22 cellular contexts compared by ENCODE assay signal in genomic region chr22:47032956-47033647, GRCh38.
A peak's percentile ranks its signal among the peaks of the same experiment; 100 is the strongest.
DNase-seq lines count a peak whose midpoint lies in the region; ATAC-seq and TF ChIP-seq lines count a peak whose summit lies in the region.
"Had no signal": no experiment of that assay in that cellular context is flagged by ENCODE, and none has a peak within 500 bp of the region (broad histone marks: within the 10 kb centered on the region; RNA-seq: fewer than 3 reads in every experiment).

No MANE protein-coding gene starts in this region.

- H3K23ac ChIP-seq in neuronal stem cell (ENCODE audit: low read depth, low read length, poor library complexity): no peak overlapping the region

- H2AFZ ChIP-seq in neuronal stem cell (ENCODE audit: low read length): no peak overlapping the region

- TF ChIP-seq CTCF in foreskin keratinocyte (conservative IDR thresholded peaks at IDR 0.05) (no peak), transverse colon (IDR thresholded peaks at IDR 0.05) (no peak)

- no peak overlapping the region for H4K8ac ChIP-seq in neuronal stem cell (ENCODE audit: low read depth, low read length)

- H3K27me3 Mint-ChIP-seq in natural killer cell treated with Interleukin-12 subunit alpha and Interleukin-12 subunit beta and Interleukin-15 and Interleukin-18, amount 100 ng/mL, for 72 hours: no peaks in the 10 kb centered on the region
- H3K27me3 Mint-ChIP-seq: activated CD4-positive, alpha-beta T cell treated with anti-CD3 and anti-CD28 coated beads, Interleukin-2, amount 10 ng/mL, durations not matched to agents 24 days and 14 days had no signal

- H2BK5ac ChIP-seq in neuronal stem cell (ENCODE audit: low read length): no peak overlapping the region

- H3K4me1 ChIP-seq in foreskin keratinocyte (peaks cover 3% of the 10 kb centered on the region), neuronal stem cell (ENCODE audit: control insufficient read depth in 2 of 2, insufficient read depth in 1 of 2, low read depth in 1 of 2, low read length in 2 of 2) (peaks cover 15 to 16% of the 10 kb centered on the region in 2 donors), transverse colon (peaks cover 0 to 39% (median 26%) of the 10 kb centered on the region in 4 donors)
- H3K4me1 ChIP-seq: right lobe of liver had no signal

- no peak overlapping the region for H3K9ac ChIP-seq in neuronal stem cell (ENCODE audit: low read depth, low read length, poor library complexity)

- TF ChIP-seq POLR2A in transverse colon (IDR thresholded peaks at IDR 0.05): no peak

- H3K18ac ChIP-seq in neuronal stem cell (ENCODE audit: low read length): no peak overlapping the region

- H3K4me2 ChIP-seq in neuronal stem cell (ENCODE audit: insufficient read depth, low read length, poor library complexity, severe bottlenecking): no peak overlapping the region

- peak overlapping the region; percentile 76 for H3K14ac ChIP-seq in neuronal stem cell (ENCODE audit: low read length)

- TF ChIP-seq EP300 in transverse colon (IDR thresholded peaks at IDR 0.05; ENCODE audit: low read depth): no peak

- DNase-seq in activated effector memory CD4-positive, alpha-beta T cell treated with anti-CD3 and anti-CD28 coated beads, Interleukin-2, amount 50 U/mL, for 16 hours: peak; percentile 54
- no peak for DNase-seq in activated effector memory CD4-positive, alpha-beta T cell treated with Interleukin-2 at 50 U/mL for 16 hours
- DNase-seq in foreskin keratinocyte: peak; percentile 36 to 60
- no peak for DNase-seq in neuronal stem cell (ENCODE audit: low spot score)
- peak; percentile 53 for DNase-seq in transverse colon
- no peak for DNase-seq in stimulated activated CD4-positive, alpha-beta T cell treated with anti-CD3 and anti-CD28 coated beads, Interleukin-4, amount 100 ng/mL, for 4 hours
- no peak for DNase-seq in natural killer cell treated with Interleukin-12 subunit alpha and Interleukin-12 subunit beta and Interleukin-15 and Interleukin-18, amount 100 ng/mL, for 72 hours (ENCODE audit: low spot score)
- DNase-seq: activated CD4-positive, alpha-beta T cell treated with anti-CD3 and anti-CD28 coated beads, Interleukin-2, amount 10 ng/mL, durations not matched to agents 24 days and 14 days; activated gamma-delta T cell; DMS79; NCI-H1930; NCI-H226; NCI-H82; SIG-M5; stimulated activated naive CD4-positive, alpha-beta T cell; trophoblast cell had no signal

- H4K91ac ChIP-seq in neuronal stem cell (ENCODE audit: low read depth, low read length, poor library complexity): no peak overlapping the region

- no peak overlapping the region for H2BK120ac ChIP-seq in neuronal stem cell (ENCODE audit: low read depth, low read length)

- peaks cover 2% of the 10 kb centered on the region for H3K79me1 ChIP-seq in neuronal stem cell (ENCODE audit: low read depth, low read length)

- no peak overlapping the region for H2BK15ac ChIP-seq in neuronal stem cell (ENCODE audit: low read length)

- H3K9me3 ChIP-seq in neuronal stem cell (replicated peaks in 1 of 2; ENCODE audit: control insufficient read depth in 2 of 2, insufficient read depth in 1 of 2, low read depth in 1 of 2, low read length in 2 of 2): no peaks in the 10 kb centered on the region
- H3K9me3 ChIP-seq in transverse colon: no peaks in the 10 kb centered on the region
- H3K9me3 ChIP-seq: right lobe of liver had no signal

- no peak overlapping the region for H3K4me3 Mint-ChIP-seq in natural killer cell treated with Interleukin-12 subunit alpha and Interleukin-12 subunit beta and Interleukin-15 and Interleukin-18, amount 100 ng/mL, for 72 hours
- H3K4me3 Mint-ChIP-seq: activated CD4-positive, alpha-beta T cell treated with anti-CD3 and anti-CD28 coated beads, Interleukin-2, amount 10 ng/mL, durations not matched to agents 24 days and 14 days had no signal

- H3K27ac Mint-ChIP-seq in natural killer cell treated with Interleukin-12 subunit alpha and Interleukin-12 subunit beta and Interleukin-15 and Interleukin-18, amount 100 ng/mL, for 72 hours: no peak overlapping the region
- H3K27ac Mint-ChIP-seq: activated CD4-positive, alpha-beta T cell treated with anti-CD3 and anti-CD28 coated beads, Interleukin-2, amount 10 ng/mL, durations not matched to agents 24 days and 14 days had no signal

- no peak overlapping the region for H2BK12ac ChIP-seq in neuronal stem cell (ENCODE audit: low read length)

- no peak overlapping the region for H3K27ac ChIP-seq in foreskin keratinocyte
- H3K27ac ChIP-seq in neuronal stem cell (replicated peaks; ENCODE audit: low read length): no peak overlapping the region
- H3K27ac ChIP-seq in transverse colon: peak overlapping the region; percentile 68 to 82 (median 80)
- H3K27ac ChIP-seq: 22Rv1, cardiac muscle cell, dorsolateral prefrontal cortex, right lobe of liver had no signal

- H3K4me1 Mint-ChIP-seq in natural killer cell treated with Interleukin-12 subunit alpha and Interleukin-12 subunit beta and Interleukin-15 and Interleukin-18, amount 100 ng/mL, for 72 hours (ENCODE audit: low read depth in 2 of 2): peaks cover 0 to 16% of the 10 kb centered on the region in 2 donors
- H3K4me1 Mint-ChIP-seq: activated CD4-positive, alpha-beta T cell treated with anti-CD3 and anti-CD28 coated beads, Interleukin-2, amount 10 ng/mL, durations not matched to agents 24 days and 14 days had no signal

- H3K36me3 ChIP-seq in neuronal stem cell (replicated peaks in 1 of 2; ENCODE audit: control insufficient read depth in 2 of 2, insufficient read depth in 2 of 2, low read length in 2 of 2) (no peaks in the 10 kb centered on the region), transverse colon (no peaks in the 10 kb centered on the region)
- H3K36me3 ChIP-seq: cardiac muscle cell, right lobe of liver had no signal

- H3K4ac ChIP-seq in neuronal stem cell (ENCODE audit: low read length): no peak overlapping the region

- no peaks in the 10 kb centered on the region for H3K27me3 ChIP-seq in foreskin keratinocyte
- H3K27me3 ChIP-seq in neuronal stem cell (ENCODE audit: control insufficient read depth in 3 of 3, insufficient read depth in 3 of 3, low read depth in 1 of 3, low read length in 3 of 3): no peaks in the 10 kb centered on the region
- no peaks in the 10 kb centered on the region for H3K27me3 ChIP-seq in transverse colon
- H3K27me3 ChIP-seq: cardiac muscle cell, dorsolateral prefrontal cortex, right lobe of liver had no signal

- no CpG with 5 or more reads among the region's 15 CpGs for WGBS in neuronal stem cell (ENCODE audit: extremely low coverage in 2 of 2, insufficient read length in 2 of 2, insufficient replicate concordance in 1 of 2), 2 donors
- WGBS in transverse colon (ENCODE audit: low coverage in 1 of 2), 2 donors: 48 to 65% methylated on average over 4 to 15 of the region's 15 CpGs

- no peaks in the 10 kb centered on the region for H3K36me3 Mint-ChIP-seq in natural killer cell treated with Interleukin-12 subunit alpha and Interleukin-12 subunit beta and Interleukin-15 and Interleukin-18, amount 100 ng/mL, for 72 hours

- in situ Hi-C loops in transverse colon (cut with MboI; ENCODE audit: low pct_ligation_motif_present in 1 of 4, low pct_unique_long_range_greater_than_20kb in 1 of 4, low sequenced_read_pairs in 3 of 4): no loop called here

- no peaks in the 10 kb centered on the region for H3K9me3 Mint-ChIP-seq in natural killer cell treated with Interleukin-12 subunit alpha and Interleukin-12 subunit beta and Interleukin-15 and Interleukin-18, amount 100 ng/mL, for 72 hours
- H3K9me3 Mint-ChIP-seq: activated CD4-positive, alpha-beta T cell treated with anti-CD3 and anti-CD28 coated beads, Interleukin-2, amount 10 ng/mL, durations not matched to agents 24 days and 14 days had no signal

- no peak overlapping the region for H3K4me3 ChIP-seq in neuronal stem cell (ENCODE audit: low read length in 2 of 2)
- no peak overlapping the region for H3K4me3 ChIP-seq in transverse colon
- H3K4me3 ChIP-seq: cardiac muscle cell, dorsolateral prefrontal cortex, K562, right lobe of liver had no signal

- H2AK5ac ChIP-seq in neuronal stem cell (ENCODE audit: low read depth, low read length): no peak overlapping the region

- peak; percentile 47 for ATAC-seq in foreskin keratinocyte
- no peak for ATAC-seq in HG03469 (IDR thresholded peaks at IDR 0.05; ENCODE audit: unreplicated experiment)
- no peak for ATAC-seq in natural killer cell treated with Interleukin-12 subunit alpha and Interleukin-12 subunit beta and Interleukin-15 and Interleukin-18, amount 100 ng/mL, for 72 hours
- ATAC-seq: K562, right lobe of liver had no signal

- intact Hi-C loops in transverse colon (cut with DNase I; ENCODE audit: low total_unique reads): no loop called here

Comparison
In these comparisons a context has a peak if more than half of its experiments do, and no peak if none do; other contexts are left out.
1. DNase-seq: peak in activated effector memory CD4-positive, alpha-beta T cell treated with anti-CD3 and anti-CD28 coated beads, Interleukin-2, amount 50 U/mL, for 16 hours (single experiment), foreskin keratinocyte (2 of 2) and transverse colon (single experiment); none in activated effector memory CD4-positive, alpha-beta T cell treated with Interleukin-2 at 50 U/mL for 16 hours (single experiment), neuronal stem cell (single experiment), stimulated activated CD4-positive, alpha-beta T cell treated with anti-CD3 and anti-CD28 coated beads, Interleukin-4, amount 100 ng/mL, for 4 hours (0 of 2) and natural killer cell treated with Interleukin-12 subunit alpha and Interleukin-12 subunit beta and Interleukin-15 and Interleukin-18, amount 100 ng/mL, for 72 hours (single experiment).
2. H3K27ac ChIP-seq: peak in transverse colon (4 of 4); none in foreskin keratinocyte (single experiment) and neuronal stem cell (single experiment).